Comparison of ENCODE assay signal across 19 cellular contexts in genomic region chr1:176605151-176605550, GRCh38.
"Had no signal": no experiment of that assay in that cellular context is flagged by ENCODE, and none has a peak within 500 bp of the region (broad histone marks: within the 10 kb centered on the region; RNA-seq: fewer than 3 reads in every experiment).

No MANE protein-coding gene starts in this region.

- H3K27ac ChIP-seq: adrenal gland, ascending aorta, brain microvascular endothelial cell, gastroesophageal sphincter, heart left ventricle, pancreas, psoas muscle, right atrium auricular region, stomach, transverse colon, vagina had no signal

- H3K4me3 ChIP-seq: adrenal gland, ascending aorta, gastroesophageal sphincter, heart left ventricle, pancreas, psoas muscle, right atrium auricular region, stomach, transverse colon, vagina had no signal

- H3K4me1 ChIP-seq: adrenal gland, ascending aorta, gastroesophageal sphincter, heart left ventricle, psoas muscle, right atrium auricular region, stomach, transverse colon, vagina had no signal

- ATAC-seq: activated naive CD4-positive, alpha-beta T cell treated with anti-CD3 and anti-CD28 coated beads, Interleukin-2, amount 50 U/mL, for 72 hours; gastroesophageal sphincter; heart left ventricle; pancreas; psoas muscle; WTC11 had no signal

- DNase-seq: activated gamma-delta T cell treated with Interleukin-2 at 50 U/mL for 16 hours; activated T-cell treated with anti-CD3 and anti-CD28 coated beads, Interleukin-2, amount 50 U/mL, for 1 hour; adrenal gland; brain microvascular endothelial cell; caudate nucleus; dermis blood vessel endothelial cell; effector CD8-positive, alpha-beta T cell; heart left ventricle; nephron progenitor cell; pancreas; psoas muscle; stomach; transverse colon had no signal

- H3K36me3 ChIP-seq: adrenal gland, ascending aorta, brain microvascular endothelial cell, gastroesophageal sphincter, heart left ventricle, pancreas, right atrium auricular region, stomach, transverse colon, vagina had no signal

- H3K27me3 ChIP-seq: adrenal gland, ascending aorta, brain microvascular endothelial cell, gastroesophageal sphincter, heart left ventricle, pancreas, right atrium auricular region, stomach, transverse colon, vagina had no signal

- H3K9me3 ChIP-seq: adrenal gland, ascending aorta, gastroesophageal sphincter, pancreas, psoas muscle, right atrium auricular region, stomach, transverse colon, vagina had no signal
